16 cellular contexts compared by ENCODE assay signal in genomic region chr1:101316801-101317200, GRCh38.
"Had no signal": no experiment of that assay in that cellular context is flagged by ENCODE, and none has a peak within 500 bp of the region (broad histone marks: within the 10 kb centered on the region; RNA-seq: fewer than 3 reads in every experiment).

No MANE protein-coding gene starts in this region.

- FAIRE-seq: small intestine had no signal

- DNase-seq: cortex of kidney; effector memory CD4-positive, alpha-beta T cell; esophagus squamous epithelium; foreskin fibroblast; glutamatergic neuron; islet precursor cell; left cardiac atrium; left ventricle myocardium superior; mesenchymal stem cell; midbrain; posterior cingulate gyrus; right cardiac atrium; small intestine; stimulated activated CD4-positive, alpha-beta T cell treated with anti-CD3 and anti-CD28 coated beads, Interleukin-12 subunit alpha, Interleukin-12 subunit beta, amount 100 ng/mL, for 4 hours; stimulated activated naive CD4-positive, alpha-beta T cell treated with Interleukin-2 at 50 U/mL for 16 hours; trophoblast cell had no signal
